Comparison of ENCODE assay signal across 1 cellular context in genomic region chr21:15549671-15550070, GRCh38.
A peak's percentile ranks its signal among the peaks of the same experiment; 100 is the strongest.
TF ChIP-seq lines count a peak whose summit lies in the region.

No MANE protein-coding gene starts in this region.

TF ChIP-seq in GM23338, 12 proteins besides CTCF, POLR2A, EP300 and RAD21:
- TF ChIP-seq ZNF462 (CRISPR knock-in tag; IDR thresholded peaks at IDR 0.05) (peak; percentile 94), ETS1 (IDR thresholded peaks at IDR 0.05) (no peak)
